In the genomic region with DNA sequence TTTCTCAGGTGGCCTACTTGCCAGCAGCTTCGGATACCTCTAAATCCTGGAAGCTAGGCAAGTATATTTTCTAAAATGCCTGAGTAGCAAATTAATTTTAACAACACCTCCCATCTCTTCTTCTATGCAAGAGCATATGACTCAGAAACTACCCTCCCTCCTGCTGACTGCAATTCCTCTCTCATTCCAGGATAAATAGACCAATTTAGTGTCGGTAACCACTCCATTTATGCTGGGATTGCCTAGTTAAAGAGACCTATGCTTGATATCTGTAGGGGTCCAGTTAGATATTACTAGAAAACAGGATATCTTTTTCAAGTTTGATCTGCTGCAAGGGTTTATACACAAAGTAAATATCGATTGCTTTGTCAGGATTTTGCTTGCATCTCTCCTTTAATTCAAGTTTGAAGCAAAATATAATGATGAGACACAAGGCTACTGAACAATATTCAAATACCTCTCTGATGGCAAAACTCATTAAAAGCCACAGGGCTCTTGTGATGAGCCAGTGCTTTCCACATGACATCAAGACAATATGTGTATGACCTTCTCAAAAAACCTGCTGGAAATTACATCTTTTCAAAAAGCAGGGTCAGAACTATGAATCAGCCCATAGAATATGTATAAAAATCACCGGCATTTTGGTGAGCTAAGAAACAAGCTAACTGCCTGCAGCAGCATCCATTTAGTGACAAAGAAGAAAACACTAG, we compare ENCODE assay signal across 19 cellular contexts.
A peak's percentile ranks its signal among the peaks of the same experiment; 100 is the strongest.
DNase-seq lines count a peak whose midpoint lies in the region; ATAC-seq and TF ChIP-seq lines count a peak whose summit lies in the region.
"Had no signal": no experiment of that assay in that cellular context is flagged by ENCODE, and none has a peak within 500 bp of the region (broad histone marks: within the 10 kb centered on the region; RNA-seq: fewer than 3 reads in every experiment).

No MANE protein-coding gene starts in this region.

- no peaks in the 10 kb centered on the region for H3K27me3 Mint-ChIP-seq in CD8-positive, alpha-beta memory T cell
- H3K27me3 Mint-ChIP-seq: activated CD4-positive, alpha-beta T cell treated with anti-CD3 and anti-CD28 coated beads for 36 hours; activated naive CD8-positive, alpha-beta T cell treated with anti-CD3 and anti-CD28 coated beads for 36 hours; stimulated activated naive CD8-positive, alpha-beta T cell treated with anti-CD3 and anti-CD28 coated beads, Interleukin-15, Interleukin-2, amounts not matched to agents 100 ng/mL and 50 ng/mL, for 24 hours had no signal

- ATAC-seq in left colon: no peak
- ATAC-seq: activated CD4-positive, alpha-beta T cell treated with anti-CD3 and anti-CD28 coated beads for 36 hours; esophagus mucosa; GM23338; Panc1 had no signal

- peaks cover 0 to 23% (median 7%) of the 10 kb centered on the region in 3 donors for H3K4me1 Mint-ChIP-seq in CD8-positive, alpha-beta memory T cell
- H3K4me1 Mint-ChIP-seq: activated CD4-positive, alpha-beta T cell treated with anti-CD3 and anti-CD28 coated beads for 36 hours had no signal

- no peak overlapping the region for H3K9ac ChIP-seq in HUES6 (ENCODE audit: low read length)

- intact Hi-C loops in A673 (cut with micrococcal nuclease; ENCODE audit: unreplicated experiment): no loop called here
- intact Hi-C loops in left colon (cut with DNase I, micrococcal nuclease): no loop called here

- H3K27ac Mint-ChIP-seq in CD8-positive, alpha-beta memory T cell: no peak overlapping the region
- H3K27ac Mint-ChIP-seq: activated CD4-positive, alpha-beta T cell treated with anti-CD3 and anti-CD28 coated beads for 36 hours; activated naive CD8-positive, alpha-beta T cell treated with anti-CD3 and anti-CD28 coated beads for 36 hours; GM23338; stimulated activated naive CD8-positive, alpha-beta T cell treated with anti-CD3 and anti-CD28 coated beads, Interleukin-15, Interleukin-2, amounts not matched to agents 100 ng/mL and 50 ng/mL, for 24 hours had no signal

- H3K36me3 Mint-ChIP-seq in CD8-positive, alpha-beta memory T cell: no peaks in the 10 kb centered on the region
- H3K36me3 Mint-ChIP-seq: activated naive CD8-positive, alpha-beta T cell treated with anti-CD3 and anti-CD28 coated beads for 36 hours had no signal

- CTCF ChIA-PET in A673 (lab: Charles Lee): no interaction called here
- CTCF ChIA-PET in CD8-positive, alpha-beta memory T cell (lab: Charles Lee): no interaction called here

- in situ Hi-C loops in brain microvascular endothelial cell (cut with HindIII; ENCODE audit: low pct_ligation_motif_present, low sequenced_read_pairs): no loop called here

- no peak overlapping the region for H3K27ac ChIP-seq in A673 (ENCODE audit: low read depth, low read length, poor library complexity, severe bottlenecking)
- peak overlapping the region; percentile 35; the same call in 1 of the 2 replicates for H3K27ac ChIP-seq in HUES6 (ENCODE audit: low read depth, low read length)
- peak overlapping the region; percentile 3 for H3K27ac ChIP-seq in brain microvascular endothelial cell
- H3K27ac ChIP-seq in CD8-positive, alpha-beta memory T cell (ENCODE audit: low read depth, low read length): no peak overlapping the region
- H3K27ac ChIP-seq: spleen had no signal

- TF ChIP-seq CTCF in A673 (conservative IDR thresholded peaks at IDR 0.05; ENCODE audit: low read depth, low read length) (no peak), brain microvascular endothelial cell (IDR thresholded peaks at IDR 0.05; ENCODE audit: low read depth, low read length, missing control alignments) (no peak)

- H3K4me1 ChIP-seq in A673 (ENCODE audit: insufficient read depth, low read length, poor library complexity, severe bottlenecking) (peaks cover 4% of the 10 kb centered on the region), HUES6 (ENCODE audit: control insufficient read depth, insufficient read depth, low read length) (peaks cover 32% of the 10 kb centered on the region)
- no peaks in the 10 kb centered on the region for H3K4me1 ChIP-seq in CD8-positive, alpha-beta memory T cell (ENCODE audit: insufficient read depth, low read length)
- H3K4me1 ChIP-seq: spleen had no signal

- H3K36me3 ChIP-seq in A673 (ENCODE audit: insufficient read depth, low read length, poor library complexity, severe bottlenecking): no peaks in the 10 kb centered on the region
- no peaks in the 10 kb centered on the region for H3K36me3 ChIP-seq in HUES6 (ENCODE audit: control insufficient read depth, insufficient read depth, low read length)
- no peaks in the 10 kb centered on the region for H3K36me3 ChIP-seq in brain microvascular endothelial cell (replicated peaks)
- H3K36me3 ChIP-seq in CD8-positive, alpha-beta memory T cell (ENCODE audit: insufficient read depth, low read length): no peaks in the 10 kb centered on the region
- H3K36me3 ChIP-seq in MG63: no peaks in the 10 kb centered on the region
- H3K36me3 ChIP-seq: spleen had no signal

- POLR2A ChIA-PET in A673 (lab: Charles Lee; ENCODE audit: low non-redundant PET): no interaction called here
- POLR2A ChIA-PET in CD8-positive, alpha-beta memory T cell (lab: Charles Lee): no interaction called here

- H3K4me3 ChIP-seq in A673 (ENCODE audit: low read depth, low read length, poor library complexity, severe bottlenecking): no peak overlapping the region
- H3K4me3 ChIP-seq in HUES6 (ENCODE audit: low read depth, low read length): no peak overlapping the region
- no peak overlapping the region for H3K4me3 ChIP-seq in brain microvascular endothelial cell (ENCODE audit: low read depth, low read length)
- no peak overlapping the region for H3K4me3 ChIP-seq in CD8-positive, alpha-beta memory T cell (ENCODE audit: low read length)
- H3K4me3 ChIP-seq in MG63: no peak overlapping the region
- H3K4me3 ChIP-seq: GM23338, spleen had no signal

- H3K4me3 Mint-ChIP-seq in CD8-positive, alpha-beta memory T cell: no peak overlapping the region
- H3K4me3 Mint-ChIP-seq: activated CD4-positive, alpha-beta T cell treated with anti-CD3 and anti-CD28 coated beads for 36 hours; activated naive CD8-positive, alpha-beta T cell treated with anti-CD3 and anti-CD28 coated beads for 36 hours; GM23338; stimulated activated naive CD8-positive, alpha-beta T cell treated with anti-CD3 and anti-CD28 coated beads, Interleukin-15, Interleukin-2, amounts not matched to agents 100 ng/mL and 50 ng/mL, for 24 hours had no signal

- H3K27me3 ChIP-seq in A673 (replicated peaks; ENCODE audit: insufficient read depth, low read depth, low read length, poor library complexity) (no peaks in the 10 kb centered on the region), HUES6 (ENCODE audit: control insufficient read depth, insufficient read depth, low read length) (no peaks in the 10 kb centered on the region), brain microvascular endothelial cell (replicated peaks) (no peaks in the 10 kb centered on the region), MG63 (no peaks in the 10 kb centered on the region)
- no peaks in the 10 kb centered on the region for H3K27me3 ChIP-seq in CD8-positive, alpha-beta memory T cell (ENCODE audit: insufficient read depth, low read length, poor library complexity, severe bottlenecking)
- H3K27me3 ChIP-seq: spleen had no signal

- BruUV-seq in A673 (replicated peaks; lab: Mats Ljungman, UMichigan): no TSS peak

- H3K9me3 Mint-ChIP-seq in CD8-positive, alpha-beta memory T cell: no peaks in the 10 kb centered on the region
- H3K9me3 Mint-ChIP-seq: activated naive CD8-positive, alpha-beta T cell treated with anti-CD3 and anti-CD28 coated beads for 36 hours; stimulated activated naive CD8-positive, alpha-beta T cell treated with anti-CD3 and anti-CD28 coated beads, Interleukin-15, Interleukin-2, amounts not matched to agents 100 ng/mL and 50 ng/mL, for 24 hours had no signal

- H3K9me3 ChIP-seq in A673 (ENCODE audit: low read depth, low read length, poor library complexity, severe bottlenecking) (no peaks in the 10 kb centered on the region), HUES6 (ENCODE audit: control insufficient read depth, insufficient read depth, low read depth, low read length) (no peaks in the 10 kb centered on the region), MG63 (no peaks in the 10 kb centered on the region)
- H3K9me3 ChIP-seq in CD8-positive, alpha-beta memory T cell (ENCODE audit: low read length): no peaks in the 10 kb centered on the region

- DNase-seq in A673 (ENCODE audit: low spot score) (peak; percentile 49), brain microvascular endothelial cell (peak; percentile 43), kidney glomerular epithelial cell (lab: John Stamatoyannopoulos, UW) (peak; percentile 40), NCI-H2196 (lab: John Stamatoyannopoulos, UW; ENCODE audit: unreplicated experiment) (no peak), MG63 (no peak), left colon (no peak)
- DNase-seq in CD8-positive, alpha-beta memory T cell: no peak
- DNase-seq: activated CD4-positive, alpha-beta T cell treated with anti-CD3 and anti-CD28 coated beads for 36 hours; activated naive CD8-positive, alpha-beta T cell treated with anti-CD3 and anti-CD28 coated beads for 36 hours; cortex of kidney; KG1; NCI-H510A; occipital lobe; spleen had no signal

Comparison
In these comparisons a context has a peak if more than half of its experiments do, and no peak if none do; other contexts are left out.
1. DNase-seq: peak in A673 (single experiment), brain microvascular endothelial cell (single experiment) and kidney glomerular epithelial cell (single experiment); none in CD8-positive, alpha-beta memory T cell (0 of 5), NCI-H2196 (single experiment), MG63 (single experiment) and left colon (0 of 2).
2. H3K27ac ChIP-seq: peak in HUES6 (single experiment) and brain microvascular endothelial cell (single experiment); none in A673 (single experiment) and CD8-positive, alpha-beta memory T cell (single experiment).